In the genomic region with DNA sequence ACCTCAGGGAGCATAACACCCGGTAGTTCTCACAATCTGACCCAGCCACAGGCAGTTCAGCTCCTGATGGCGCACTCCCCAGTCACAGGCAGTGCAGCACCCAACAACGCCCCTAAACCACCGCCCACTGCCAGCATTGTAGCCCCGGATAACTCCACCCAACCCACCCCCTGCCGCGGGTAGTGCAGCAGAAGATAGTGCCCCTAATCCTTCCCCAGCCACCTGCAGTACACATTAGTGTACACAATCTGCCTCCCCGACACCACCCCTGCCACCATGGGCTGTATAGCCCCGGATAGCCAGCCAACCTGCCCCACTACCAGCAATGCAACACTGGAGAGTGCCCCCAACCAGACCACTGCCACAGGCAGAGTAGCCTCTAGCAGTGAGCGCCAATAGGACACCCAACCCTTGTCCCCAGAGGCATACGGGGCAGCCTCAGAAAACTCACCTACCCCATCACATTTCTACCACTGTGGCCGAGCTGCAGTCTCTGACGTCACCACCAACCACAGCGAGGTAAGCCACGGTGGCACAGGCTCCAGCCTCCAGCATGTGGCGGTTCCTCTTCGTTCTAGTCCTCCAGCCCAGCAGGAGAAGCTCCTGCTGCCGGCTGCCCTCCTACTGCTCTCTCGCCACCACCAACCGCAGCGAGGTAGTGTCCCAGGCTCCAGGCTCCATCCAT, we compare ENCODE assay signal across 19 cellular contexts.
DNase-seq lines count a peak whose midpoint lies in the region; ATAC-seq, FAIRE-seq and TF ChIP-seq lines count a peak whose summit lies in the region.
"Had no signal": no experiment of that assay in that cellular context is flagged by ENCODE, and none has a peak within 500 bp of the region (broad histone marks: within the 10 kb centered on the region; RNA-seq: fewer than 3 reads in every experiment).

No MANE protein-coding gene starts in this region.

- H3K4me2 ChIP-seq in HepG2 (ENCODE audit: low read depth, low read length) (no peak overlapping the region), osteoblast (ENCODE audit: insufficient read depth, low read length) (no peak overlapping the region)

- H3K27ac ChIP-seq in HepG2 (ENCODE audit: extremely low read length, insufficient read depth, low read length) (no peak overlapping the region), right lobe of liver (no peak overlapping the region), HEK293 (ENCODE audit: extremely low read depth, low read depth, low read length) (no peak overlapping the region), osteoblast (ENCODE audit: low read depth, low read length) (no peak overlapping the region)

- H4K20me1 ChIP-seq in HepG2 (ENCODE audit: insufficient read depth, low read length) (no peaks in the 10 kb centered on the region), osteoblast (ENCODE audit: insufficient read depth, low read length) (no peaks in the 10 kb centered on the region)

- CTCF ChIA-PET in HepG2 (lab: Yijun Ruan, JAX; ENCODE audit: low intra/inter-chr PET ratio, low total read pairs): no interaction called here
- CTCF ChIA-PET in HEK293 (lab: Yijun Ruan, JAX): interaction anchor here (0.7 kb wide), 1 partner anchor 104 kb away, joined by 5 read pairs; no protein-coding TSS in a partner anchor

- FAIRE-seq in HepG2 (lab: Jason Lieb, UNC) (no peak), frontal cortex (lab: Jason Lieb, UNC) (no peak)
- FAIRE-seq: G401.6, GM12892 had no signal

- H3K9ac ChIP-seq in HepG2 (ENCODE audit: insufficient read depth, low read depth, low read length): no peak overlapping the region

- H3K4me1 ChIP-seq in HepG2 (ENCODE audit: insufficient read depth, low read length) (no peaks in the 10 kb centered on the region), right lobe of liver (no peaks in the 10 kb centered on the region), HEK293 (ENCODE audit: control insufficient read depth, insufficient read depth, low read length) (no peaks in the 10 kb centered on the region), osteoblast (ENCODE audit: insufficient read depth, low read length) (no peaks in the 10 kb centered on the region)

- no peak overlapping the region for H3K4me3 ChIP-seq in HepG2 (replicated peaks in 1 of 3; ENCODE audit: insufficient read depth in 1 of 3, low read depth in 2 of 3, low read length in 3 of 3)
- no peak overlapping the region for H3K4me3 ChIP-seq in right lobe of liver
- H3K4me3 ChIP-seq in HEK293 (ENCODE audit: low read depth, low read length): no peak overlapping the region
- H3K4me3 ChIP-seq in iPS-18c (ENCODE audit: insufficient read depth, low read depth, low read length): peak overlapping the region; percentile 9; the same call in 1 of the 2 replicates
- H3K4me3 ChIP-seq in osteoblast (ENCODE audit: insufficient read depth, low read length): no peak overlapping the region

- no peak for DNase-seq in HepG2 (ENCODE audit: low spot score)
- DNase-seq in right lobe of liver: no peak
- peak; percentile 4 for DNase-seq in osteoblast (ENCODE audit: insufficient read length, low spot score, missing footprints)
- DNase-seq in NCI-H187 (lab: John Stamatoyannopoulos, UW): no peak
- DNase-seq in NCI-H748 treated with DMSO at 0.1 percent for 48 hours (lab: John Stamatoyannopoulos, UW): no peak
- no peak for DNase-seq in frontal cortex (ENCODE audit: low spot score in 2 of 2)
- DNase-seq: C1 segment of cervical spinal cord; Calu3; CD4-positive, alpha-beta memory T cell; COR-L47; DMS53; DMS79 treated with DMSO at 0.1 percent for 48 hours; GOT3; H7; HCEC 1CT had no signal

- TF ChIP-seq EP300 in HepG2 (IDR thresholded peaks at IDR 0.05; ENCODE audit: low read depth in 2 of 2, low read length in 2 of 2) (no peak), HepG2 (CRISPR knock-in tag; IDR thresholded peaks at IDR 0.05; ENCODE audit: borderline replicate concordance) (no peak)

- no peak for ATAC-seq in HepG2
- no peak for ATAC-seq in right lobe of liver

- TF ChIP-seq CTCF in HepG2 (CRISPR knock-in tag; IDR thresholded peaks at IDR 0.05) (no peak), right lobe of liver (IDR thresholded peaks at IDR 0.05) (no peak), HEK293 (tag by site-specific recombination; IDR thresholded peaks at IDR 0.05) (no peak), osteoblast (IDR thresholded peaks at IDR 0.05; ENCODE audit: extremely low read depth, low read depth, low read length) (no peak)

- in situ Hi-C loops in HepG2 (cut with HindIII; ENCODE audit: extremely low pct_ligation_motif_present, low pct_unique_long_range_greater_than_20kb): loop anchor here (25.0 kb wide), 2 partner anchors 107 to 207 kb away; no protein-coding TSS in a partner anchor

- H2AFZ ChIP-seq in HepG2 (ENCODE audit: low read length): no peak overlapping the region
- no peak overlapping the region for H2AFZ ChIP-seq in osteoblast (ENCODE audit: low read length)

- H3K27me3 ChIP-seq in HepG2 (ENCODE audit: control insufficient read depth in 1 of 2, insufficient read depth in 2 of 2, low read length in 2 of 2) (no peaks in the 10 kb centered on the region), right lobe of liver (no peaks in the 10 kb centered on the region), osteoblast (ENCODE audit: insufficient read depth, low read length) (no peaks in the 10 kb centered on the region)

- no peak for TF ChIP-seq RAD21 in HepG2 (CRISPR knock-in tag; IDR thresholded peaks at IDR 0.05)

- WGBS in HepG2 (ENCODE audit: low lambda C conversion rate): 24% methylated on average over 13 of the region's 21 CpGs
- 48% methylated on average over 9 of the region's 21 CpGs for WGBS in right lobe of liver (ENCODE audit: insufficient coverage, low coverage, low lambda C conversion rate, missing lambda C conversion rate)

- POLR2A ChIA-PET in HepG2 (lab: Yijun Ruan, JAX): no interaction called here
- POLR2A ChIA-PET in HEK293 (lab: Yijun Ruan, JAX): no interaction called here

- H3K79me2 ChIP-seq in HepG2 (ENCODE audit: insufficient read depth, low read length): no peaks in the 10 kb centered on the region
- no peaks in the 10 kb centered on the region for H3K79me2 ChIP-seq in osteoblast (ENCODE audit: insufficient read depth, low read length)

- intact Hi-C loops in HepG2 (cut with micrococcal nuclease; ENCODE audit: unreplicated experiment): no loop called here
- intact Hi-C loops in right lobe of liver (cut with DNase I): no loop called here

- no peak for TF ChIP-seq POLR2A in HepG2 (IDR thresholded peaks at IDR 0.05; ENCODE audit: insufficient read depth in 1 of 2, low read depth in 2 of 2, low read length in 2 of 2)
- no peak for TF ChIP-seq POLR2A in right lobe of liver (IDR thresholded peaks at IDR 0.05)

- no peaks in the 10 kb centered on the region for H3K9me3 ChIP-seq in HepG2 (ENCODE audit: low read length)
- H3K9me3 ChIP-seq in right lobe of liver: no peaks in the 10 kb centered on the region
- no peaks in the 10 kb centered on the region for H3K9me3 ChIP-seq in HEK293 (ENCODE audit: control insufficient read depth, insufficient read depth, low read depth, low read length)
- peaks cover 26% of the 10 kb centered on the region for H3K9me3 ChIP-seq in iPS-18c (ENCODE audit: control insufficient read depth, insufficient read depth, low read length)
- no peaks in the 10 kb centered on the region for H3K9me3 ChIP-seq in osteoblast (ENCODE audit: low read depth, low read length)

- H3K36me3 ChIP-seq in HepG2 (replicated peaks in 1 of 2; ENCODE audit: control insufficient read depth in 1 of 2, insufficient read depth in 2 of 2, low read length in 2 of 2) (no peaks in the 10 kb centered on the region), right lobe of liver (no peaks in the 10 kb centered on the region), HEK293 (ENCODE audit: control insufficient read depth in 2 of 2, insufficient read depth in 1 of 2, low read length in 2 of 2) (no peaks in the 10 kb centered on the region), osteoblast (ENCODE audit: insufficient read depth, low read length) (no peaks in the 10 kb centered on the region)

- no TSS peak for BruUV-seq in HepG2 (replicated peaks; lab: Mats Ljungman, UMichigan)

TF ChIP-seq in HepG2, 621 proteins besides CTCF, POLR2A, EP300 and RAD21:
- TF ChIP-seq ATF7 (IDR thresholded peaks at IDR 0.05) (peak; percentile 63), ATF7 (CRISPR knock-in tag; IDR thresholded peaks at IDR 0.05) (no peak), CREB1 (IDR thresholded peaks at IDR 0.05) (peak; percentile 91), CREB1 (CRISPR knock-in tag; IDR thresholded peaks at IDR 0.05) (no peak)
- TF ChIP-seq, protein P1, sequence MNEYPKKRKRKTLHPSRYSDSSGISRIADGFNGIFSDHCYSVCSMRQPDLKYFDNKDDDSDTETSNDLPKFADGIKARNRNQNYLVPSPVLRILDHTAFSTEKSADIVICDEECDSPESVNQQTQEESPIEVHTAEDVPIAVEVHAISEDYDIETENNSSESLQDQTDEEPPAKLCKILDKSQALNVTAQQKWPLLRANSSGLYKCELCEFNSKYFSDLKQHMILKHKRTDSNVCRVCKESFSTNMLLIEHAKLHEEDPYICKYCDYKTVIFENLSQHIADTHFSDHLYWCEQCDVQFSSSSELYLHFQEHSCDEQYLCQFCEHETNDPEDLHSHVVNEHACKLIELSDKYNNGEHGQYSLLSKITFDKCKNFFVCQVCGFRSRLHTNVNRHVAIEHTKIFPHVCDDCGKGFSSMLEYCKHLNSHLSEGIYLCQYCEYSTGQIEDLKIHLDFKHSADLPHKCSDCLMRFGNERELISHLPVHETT (CRISPR knock-in tag; conservative IDR thresholded peaks at IDR 0.05): no peak

TF ChIP-seq in HEK293, 187 proteins besides CTCF, POLR2A, EP300 and RAD21 (continues in another document):
- no peak for TF ChIP-seq ZBTB44 (tag by site-specific recombination; IDR thresholded peaks at IDR 0.05)
- no peak for TF ChIP-seq ZBTB20 (tag by site-specific recombination; IDR thresholded peaks at IDR 0.05)
- TF ChIP-seq MZF1 (tag by site-specific recombination; IDR thresholded peaks at IDR 0.05; ENCODE audit: borderline replicate concordance): no peak

Comparison
In these comparisons a context has a peak if more than half of its experiments do, and no peak if none do; other contexts are left out.
1. Of the 63 proteins assayed by ChIP-seq in both HepG2 and HEK293: peak only in HepG2: none; only in HEK293: ATF2; in both: none; in neither: 62.